8 cellular contexts compared by ENCODE assay signal in the genomic region with DNA sequence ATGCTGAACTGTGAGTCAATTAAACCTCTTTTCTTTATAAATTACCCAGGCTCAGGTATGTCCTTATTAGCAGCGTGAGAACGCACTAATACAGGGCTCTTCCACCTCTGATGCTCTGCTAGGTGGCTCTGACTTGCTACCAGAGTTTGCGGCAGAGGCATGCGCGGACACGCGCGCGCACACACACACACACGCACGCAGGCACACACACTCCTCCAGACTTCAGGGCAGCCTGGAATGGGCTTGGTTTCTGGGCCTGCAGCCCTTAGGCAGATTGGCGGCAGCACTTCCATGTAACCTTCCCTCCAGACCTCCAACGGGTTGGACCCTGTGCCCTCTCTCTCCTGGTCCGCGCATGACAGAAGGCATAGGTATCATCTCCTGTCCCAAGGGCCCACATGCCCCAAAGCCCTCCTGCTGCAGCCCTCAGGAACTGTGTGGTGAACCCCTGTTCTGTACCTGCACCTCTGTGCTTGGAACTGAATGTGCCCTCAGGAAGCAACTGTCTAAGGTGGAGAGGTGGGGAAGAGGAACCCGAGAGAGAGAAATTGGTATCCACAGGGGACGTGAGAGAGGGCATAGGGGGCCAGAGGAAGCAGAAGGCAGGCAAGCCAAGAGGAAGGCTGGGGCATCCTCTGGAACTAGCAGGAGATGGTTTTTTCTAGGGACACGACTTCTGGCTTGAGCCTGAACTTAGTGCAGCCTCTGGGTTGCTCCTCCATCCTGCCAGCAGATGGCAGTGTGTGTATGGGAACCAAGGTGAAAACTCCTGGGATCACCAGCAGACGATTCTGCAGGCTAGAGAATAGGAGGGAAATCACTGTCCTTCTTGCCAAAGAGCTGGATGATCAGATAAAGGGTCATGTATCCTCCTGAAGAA. TPM values are rescaled to one million over a fixed set of nuclear protein-coding genes. Genes with fewer than 3 reads are reported as not detected.
DNase-seq lines count a peak whose midpoint lies in the region; ATAC-seq and TF ChIP-seq lines count a peak whose summit lies in the region.

No MANE protein-coding gene starts in this region.

- peak; percentile 89 for ATAC-seq in mucosa of descending colon
- ATAC-seq in HG02763 (IDR thresholded peaks at IDR 0.05; ENCODE audit: unreplicated experiment) = no peak

- peaks cover 17% of the 10 kb centered on the region for H3K27me3 Mint-ChIP-seq in HFFc6 (ENCODE audit: insufficient read depth)
- peaks cover 11% of the 10 kb centered on the region for H3K27me3 Mint-ChIP-seq in activated CD4-positive, alpha-beta T cell treated with anti-CD3 and anti-CD28 coated beads, Interleukin-2, amount 10 ng/mL, durations not matched to agents 7 days and 5 days

- CTCF ChIA-PET in activated CD4-positive, alpha-beta T cell treated with anti-CD3 and anti-CD28 coated beads, Interleukin-2, amount 10 ng/mL, durations not matched to agents 7 days and 5 days (lab: Charles Lee) = interaction anchor here (1.0 kb wide), 2 partner anchors 71 to 374 kb away, joined by 3 read pairs; partner anchors contain the start of gene LMO1

- no peaks in the 10 kb centered on the region for H3K9me3 Mint-ChIP-seq in HFFc6
- no peaks in the 10 kb centered on the region for H3K9me3 Mint-ChIP-seq in activated CD4-positive, alpha-beta T cell treated with anti-CD3 and anti-CD28 coated beads, Interleukin-2, amount 10 ng/mL, durations not matched to agents 7 days and 5 days

- no peak overlapping the region for H3K27ac Mint-ChIP-seq in HFFc6
- no peak overlapping the region for H3K27ac Mint-ChIP-seq in activated CD4-positive, alpha-beta T cell treated with anti-CD3 and anti-CD28 coated beads, Interleukin-2, amount 10 ng/mL, durations not matched to agents 7 days and 5 days

- peak; percentile 90 for TF ChIP-seq CTCF in HFFc6 (IDR thresholded peaks at IDR 0.05)
- peak; percentile 98 for TF ChIP-seq CTCF in epithelial cell of esophagus (IDR thresholded peaks at IDR 0.05; ENCODE audit: insufficient read depth, low read depth, low read length, missing control alignments)
- peak; percentile 62 for TF ChIP-seq CTCF in mucosa of descending colon (IDR thresholded peaks at IDR 0.05)

- no peaks in the 10 kb centered on the region for H3K4me1 ChIP-seq in mucosa of descending colon (ENCODE audit: low read depth)

- POLR2A ChIA-PET in activated CD4-positive, alpha-beta T cell treated with anti-CD3 and anti-CD28 coated beads, Interleukin-2, amount 10 ng/mL, durations not matched to agents 7 days and 5 days (lab: Charles Lee) = no interaction called here

- no peak overlapping the region for H3K4me3 Mint-ChIP-seq in HFFc6
- H3K4me3 Mint-ChIP-seq in activated CD4-positive, alpha-beta T cell treated with anti-CD3 and anti-CD28 coated beads, Interleukin-2, amount 10 ng/mL, durations not matched to agents 7 days and 5 days = no peak overlapping the region

- intact Hi-C loops in mucosa of descending colon (cut with DNase I, micrococcal nuclease) = no loop called here

- H3K4me3 ChIP-seq in epithelial cell of esophagus (ENCODE audit: low read length) = no peak overlapping the region
- H3K4me3 ChIP-seq in mucosa of descending colon = no peak overlapping the region

- H3K36me3 ChIP-seq in mucosa of descending colon (ENCODE audit: low read depth) = no peaks in the 10 kb centered on the region

- H3K9me3 ChIP-seq in mucosa of descending colon = no peaks in the 10 kb centered on the region

- no peaks in the 10 kb centered on the region for H3K36me3 Mint-ChIP-seq in HFFc6 (ENCODE audit: low read depth)
- no peaks in the 10 kb centered on the region for H3K36me3 Mint-ChIP-seq in activated CD4-positive, alpha-beta T cell treated with anti-CD3 and anti-CD28 coated beads, Interleukin-2, amount 10 ng/mL, durations not matched to agents 7 days and 5 days (ENCODE audit: low read depth)

- H3K4me1 Mint-ChIP-seq in HFFc6 (ENCODE audit: low read depth) = no peaks in the 10 kb centered on the region
- no peaks in the 10 kb centered on the region for H3K4me1 Mint-ChIP-seq in activated CD4-positive, alpha-beta T cell treated with anti-CD3 and anti-CD28 coated beads, Interleukin-2, amount 10 ng/mL, durations not matched to agents 7 days and 5 days

- peak; percentile 86 for DNase-seq in ELF-1 (ENCODE audit: low read depth, low spot score)
- peak; percentile 64 for DNase-seq in HFFc6
- peak; percentile 66 for DNase-seq in NCI-H2196 (lab: John Stamatoyannopoulos, UW; ENCODE audit: unreplicated experiment)
- peak; percentile 58 for DNase-seq in activated CD4-positive, alpha-beta T cell treated with anti-CD3 and anti-CD28 coated beads, Interleukin-2, amount 10 ng/mL, durations not matched to agents 7 days and 5 days
- peak; percentile 75 for DNase-seq in epithelial cell of esophagus (ENCODE audit: low read depth)
- peak in 2 of 3 donors; percentile 69 to 80 for DNase-seq in mucosa of descending colon
- peak; percentile 92 for DNase-seq in superior temporal gyrus (ENCODE audit: extremely low spot score)

RNA-seq across cellular contexts. Expression of gene RIC3, which starts 23.4 kb away (rescaled TPM):
- not detected for total RNA-seq in HFFc6 (2021; fragmentation: NEBNext Ultra II Directional; extraction: Animal tissue kit (Norgen Biotek cat#: 25700))
- total RNA-seq in activated CD4-positive, alpha-beta T cell treated with anti-CD3 and anti-CD28 coated beads, Interleukin-2, amount 10 ng/mL, durations not matched to agents 7 days and 5 days = 10 to 100 TPM; 16.9 to 20.1 TPM
- 10 to 100 TPM in 1 of 3 donors, 1 to 10 TPM in 2; 1.5 to 16.4 (median 2.0) TPM for total RNA-seq in mucosa of descending colon
